ENCODE assay signal across 17 cellular contexts in genomic region chr15:55660153-55660552, GRCh38.
DNase-seq lines count a peak whose midpoint lies in the region; ATAC-seq and TF ChIP-seq lines count a peak whose summit lies in the region.
"Had no signal": no experiment of that assay in that cellular context is flagged by ENCODE, and none has a peak within 500 bp of the region (broad histone marks: within the 10 kb centered on the region; RNA-seq: fewer than 3 reads in every experiment).

No MANE protein-coding gene starts in this region.

- DNase-seq in GM23248 (no peak), fibroblast of villous mesenchyme (ENCODE audit: low read depth) (peak; percentile 7), neural progenitor cell (ENCODE audit: low spot score) (peak; percentile 16), suprapubic skin (ENCODE audit: low spot score in 2 of 2) (no peak)
- no peak for DNase-seq in activated CD4-positive, alpha-beta T cell treated with anti-CD3 and anti-CD28 coated beads, Interleukin-2, amount 50 U/mL, for 4 hours
- DNase-seq: AML-193, Caco-2, HFFc6, MG63, NCI-H1092 treated with DMSO at 0.1 percent for 48 hours, NCI-H1694, NCI-H2171, NCI-H510A, SHP77 treated with DMSO at 0.1 percent for 48 hours had no signal

- H3K4me1 ChIP-seq in GM23248 (ENCODE audit: insufficient read depth) (no peaks in the 10 kb centered on the region), HUES64 (ENCODE audit: insufficient read depth, low read length) (peaks cover 44% of the 10 kb centered on the region), neural progenitor cell (peaks cover 41% of the 10 kb centered on the region), suprapubic skin (no peaks in the 10 kb centered on the region)

- TF ChIP-seq EP300 in suprapubic skin (IDR thresholded peaks at IDR 0.05): no peak

- H3K9me3 ChIP-seq in GM23248 (ENCODE audit: low read depth) (no peaks in the 10 kb centered on the region), HUES64 (ENCODE audit: insufficient read depth, low read depth, low read length) (no peaks in the 10 kb centered on the region), neural progenitor cell (ENCODE audit: low read depth) (no peaks in the 10 kb centered on the region), suprapubic skin (no peaks in the 10 kb centered on the region)
- H3K9me3 ChIP-seq: Caco-2, MG63 had no signal

- no peaks in the 10 kb centered on the region for H3K9me2 ChIP-seq in GM23248 (ENCODE audit: insufficient read depth)

- 71 to 74% methylated on average over 5 of the region's 5 CpGs for WGBS in GM23248 (ENCODE audit: low coverage in 1 of 2, low lambda C conversion rate in 2 of 2, missing lambda C conversion rate in 2 of 2), 2 experiments
- 52% methylated on average over 3 of the region's 5 CpGs for WGBS in HUES64
- WGBS in suprapubic skin: 90% methylated on average over 5 of the region's 5 CpGs

- H3K27ac Mint-ChIP-seq in neural progenitor cell: peak overlapping the region; percentile 87
- H3K27ac Mint-ChIP-seq: HFFc6 had no signal

- H3K27me3 ChIP-seq in GM23248 (replicated peaks; ENCODE audit: insufficient read depth) (no peaks in the 10 kb centered on the region), HUES64 (ENCODE audit: insufficient read depth, low read length) (no peaks in the 10 kb centered on the region), neural progenitor cell (no peaks in the 10 kb centered on the region), suprapubic skin (no peaks in the 10 kb centered on the region)
- H3K27me3 ChIP-seq: MG63 had no signal

- H4K20me1 ChIP-seq in GM23248 (ENCODE audit: insufficient read depth) (no peaks in the 10 kb centered on the region), neural progenitor cell (ENCODE audit: low read depth) (peaks cover 40% of the 10 kb centered on the region)

- H2AFZ ChIP-seq in GM23248: 0 out of 2 replicates have a peak overlapping the region, but pooled peaks have one; percentile 16
- no peak overlapping the region for H2AFZ ChIP-seq in neural progenitor cell (replicated peaks)

- in situ Hi-C loops in GM23248 (cut with MboI): no loop called here

- H3K9ac ChIP-seq in GM23248: no peak overlapping the region
- H3K9ac ChIP-seq in HUES64 (ENCODE audit: low read depth, low read length): peak overlapping the region; percentile 38; the same call in 1 of the 2 replicates
- no peak overlapping the region for H3K9ac ChIP-seq in neural progenitor cell
- H3K9ac ChIP-seq: KMS-11 had no signal

- no peak overlapping the region for H3K27ac ChIP-seq in GM23248
- peak overlapping the region; percentile 89 for H3K27ac ChIP-seq in HUES64 (ENCODE audit: low read depth, low read length)
- H3K27ac ChIP-seq in neural progenitor cell: peak overlapping the region; percentile 74
- no peak overlapping the region for H3K27ac ChIP-seq in suprapubic skin
- H3K27ac ChIP-seq: KMS-11 had no signal

- TF ChIP-seq CTCF in fibroblast of villous mesenchyme (IDR thresholded peaks at IDR 0.05; ENCODE audit: insufficient read depth, low read depth, low read length) (no peak), neural progenitor cell (IDR thresholded peaks at IDR 0.05) (no peak), suprapubic skin (IDR thresholded peaks at IDR 0.05) (no peak)

- no peak for ATAC-seq in GM18519 (IDR thresholded peaks at IDR 0.05; ENCODE audit: low FRiP score, unreplicated experiment)

- H3K4me1 Mint-ChIP-seq in neural progenitor cell: peaks cover 65% of the 10 kb centered on the region

- H3K4me3 Mint-ChIP-seq in neural progenitor cell: no peak overlapping the region
- H3K4me3 Mint-ChIP-seq: HFFc6 had no signal

- no peak for TF ChIP-seq POLR2A in suprapubic skin (IDR thresholded peaks at IDR 0.05)

- H3K9me3 Mint-ChIP-seq in neural progenitor cell: peaks cover 2% of the 10 kb centered on the region
- H3K9me3 Mint-ChIP-seq: HFFc6 had no signal

- peaks cover 10% of the 10 kb centered on the region for H3K27me3 Mint-ChIP-seq in neural progenitor cell (ENCODE audit: insufficient read depth, low read depth)

- H3K36me3 ChIP-seq in GM23248 (ENCODE audit: low read depth) (no peaks in the 10 kb centered on the region), HUES64 (ENCODE audit: insufficient read depth, low read length) (peaks cover 13% of the 10 kb centered on the region; the same call in 1 of the 2 replicates), neural progenitor cell (no peaks in the 10 kb centered on the region), suprapubic skin (no peaks in the 10 kb centered on the region)
- H3K36me3 ChIP-seq: MG63 had no signal

- H3K79me2 ChIP-seq in GM23248 (ENCODE audit: insufficient read depth) (no peaks in the 10 kb centered on the region), neural progenitor cell (ENCODE audit: low read depth) (peaks cover 91% of the 10 kb centered on the region)

- H3F3A ChIP-seq in GM23248 (ENCODE audit: insufficient read depth) (no peaks in the 10 kb centered on the region), neural progenitor cell (ENCODE audit: low read depth) (peaks cover 52% of the 10 kb centered on the region)

- H3K4me2 ChIP-seq in GM23248 (ENCODE audit: unreplicated experiment) (no peak overlapping the region), neural progenitor cell (peak overlapping the region; percentile 68)

- H3K36me3 Mint-ChIP-seq in neural progenitor cell: peaks cover 37% of the 10 kb centered on the region

- H3K4me3 ChIP-seq in GM23248: no peak overlapping the region
- no peak overlapping the region for H3K4me3 ChIP-seq in HUES64 (ENCODE audit: low read length)
- no peak overlapping the region for H3K4me3 ChIP-seq in fibroblast of villous mesenchyme (ENCODE audit: low read depth, low read length)
- no peak overlapping the region for H3K4me3 ChIP-seq in neural progenitor cell
- no peak overlapping the region for H3K4me3 ChIP-seq in suprapubic skin
- H3K4me3 ChIP-seq: MG63 had no signal

Comparison
In these comparisons a context has a peak if more than half of its experiments do, and no peak if none do; other contexts are left out.
1. DNase-seq: peak in fibroblast of villous mesenchyme (single experiment) and neural progenitor cell (single experiment); none in GM23248 (single experiment), activated CD4-positive, alpha-beta T cell treated with anti-CD3 and anti-CD28 coated beads, Interleukin-2, amount 50 U/mL, for 4 hours (0 of 2) and suprapubic skin (0 of 2).
2. H3K27ac ChIP-seq: peak in HUES64 (single experiment) and neural progenitor cell (single experiment); none in GM23248 (single experiment) and suprapubic skin (single experiment).